Comparison of ENCODE assay signal across 14 cellular contexts in genomic region chr7:38615665-38616064, GRCh38.
DNase-seq lines count a peak whose midpoint lies in the region; ATAC-seq lines count a peak whose summit lies in the region.
"Had no signal": no experiment of that assay in that cellular context is flagged by ENCODE, and none has a peak within 500 bp of the region (broad histone marks: within the 10 kb centered on the region; RNA-seq: fewer than 3 reads in every experiment).

No MANE protein-coding gene starts in this region.

- peak; percentile 15 for ATAC-seq in stimulated activated memory B cell treated with anti-CD40 and anti-IgM and Interleukin-4, amounts not matched to agents 10 μg/mL and 1 μg/mL and 100 μg/mL, for 72 hours
- no peak for ATAC-seq in HG02798 (IDR thresholded peaks at IDR 0.05; ENCODE audit: poor library complexity, unreplicated experiment)
- ATAC-seq in HG02840 (IDR thresholded peaks at IDR 0.05; ENCODE audit: low FRiP score, unreplicated experiment) = no peak
- ATAC-seq: HepG2 had no signal

- no peak overlapping the region for H3K27ac Mint-ChIP-seq in stimulated activated memory B cell treated with anti-CD40 and anti-IgM and Interleukin-4, amounts not matched to agents 10 μg/mL and 1 μg/mL and 100 μg/mL, for 72 hours
- H3K27ac Mint-ChIP-seq: CD14-positive monocyte; CD8-positive, alpha-beta memory T cell had no signal

- no peaks in the 10 kb centered on the region for H3K4me1 Mint-ChIP-seq in stimulated activated memory B cell treated with anti-CD40 and anti-IgM and Interleukin-4, amounts not matched to agents 10 μg/mL and 1 μg/mL and 100 μg/mL, for 72 hours
- H3K4me1 Mint-ChIP-seq: CD14-positive monocyte; CD8-positive, alpha-beta memory T cell had no signal

- H3K4me3 Mint-ChIP-seq in stimulated activated memory B cell treated with anti-CD40 and anti-IgM and Interleukin-4, amounts not matched to agents 10 μg/mL and 1 μg/mL and 100 μg/mL, for 72 hours = no peak overlapping the region
- H3K4me3 Mint-ChIP-seq: CD14-positive monocyte; CD8-positive, alpha-beta memory T cell had no signal

- DNase-seq in DMS 273 (lab: John Stamatoyannopoulos, UW; ENCODE audit: unreplicated experiment) (peak; percentile 67), DMS 273 treated with DMSO at 0.1 percent for 48 hours (lab: John Stamatoyannopoulos, UW) (no peak), NCI-H69 (lab: John Stamatoyannopoulos, UW) (peak; percentile 75), cerebellar cortex (ENCODE audit: low spot score) (peak; percentile 84)
- no peak for DNase-seq in activated CD4-positive, alpha-beta T cell treated with anti-CD3 and anti-CD28 coated beads for 48 hours
- DNase-seq: Caco-2; CD8-positive, alpha-beta memory T cell; GM23248; H7 had no signal

- no peaks in the 10 kb centered on the region for H3K9me3 Mint-ChIP-seq in stimulated activated memory B cell treated with anti-CD40 and anti-IgM and Interleukin-4, amounts not matched to agents 10 μg/mL and 1 μg/mL and 100 μg/mL, for 72 hours
- H3K9me3 Mint-ChIP-seq: CD14-positive monocyte; CD8-positive, alpha-beta memory T cell had no signal

- H3K27me3 Mint-ChIP-seq in stimulated activated memory B cell treated with anti-CD40 and anti-IgM and Interleukin-4, amounts not matched to agents 10 μg/mL and 1 μg/mL and 100 μg/mL, for 72 hours = no peaks in the 10 kb centered on the region

- H3K36me3 Mint-ChIP-seq in stimulated activated memory B cell treated with anti-CD40 and anti-IgM and Interleukin-4, amounts not matched to agents 10 μg/mL and 1 μg/mL and 100 μg/mL, for 72 hours = no peaks in the 10 kb centered on the region
- H3K36me3 Mint-ChIP-seq: CD14-positive monocyte; CD8-positive, alpha-beta memory T cell had no signal

Comparison
In these comparisons a context has a peak if more than half of its experiments do, and no peak if none do; other contexts are left out.
1. DNase-seq: peak in DMS 273 (single experiment), NCI-H69 (single experiment) and cerebellar cortex (single experiment); none in DMS 273 treated with DMSO at 0.1 percent for 48 hours (single experiment) and activated CD4-positive, alpha-beta T cell treated with anti-CD3 and anti-CD28 coated beads for 48 hours (single experiment).